In genomic region chr9:88007291-88007650, GRCh38 we compare ENCODE assay signal across 11 cellular contexts. TPM values are rescaled to one million over a fixed set of nuclear protein-coding genes. Genes with fewer than 3 reads are reported as not detected.
A peak's percentile ranks its signal among the peaks of the same experiment; 100 is the strongest.
DNase-seq lines count a peak whose midpoint lies in the region; ATAC-seq, FAIRE-seq and TF ChIP-seq lines count a peak whose summit lies in the region.
"Had no signal": no experiment of that assay in that cellular context is flagged by ENCODE, and none has a peak within 500 bp of the region (broad histone marks: within the 10 kb centered on the region; RNA-seq: fewer than 3 reads in every experiment).

No MANE protein-coding gene starts in this region.

- H3K4me3 ChIP-seq in mucosa of descending colon = no peak overlapping the region
- H3K4me3 ChIP-seq: BLaER1 treated with 17β-estradiol and CSF1 and Interleukin-3, amounts not matched to agents 10 nM and 100 nM; gastrocnemius medialis had no signal

- H3K27me3 Mint-ChIP-seq in activated naive CD8-positive, alpha-beta T cell treated with anti-CD3 and anti-CD28 coated beads for 36 hours = peaks cover 18% of the 10 kb centered on the region
- H3K27me3 Mint-ChIP-seq in progenitor cell of endocrine pancreas = peaks cover 3% of the 10 kb centered on the region

- ATAC-seq in mucosa of descending colon = no peak
- ATAC-seq: gastrocnemius medialis, HepG2 had no signal

- peaks cover 5% of the 10 kb centered on the region for H3K4me1 Mint-ChIP-seq in activated naive CD8-positive, alpha-beta T cell treated with anti-CD3 and anti-CD28 coated beads for 36 hours
- H3K4me1 Mint-ChIP-seq in progenitor cell of endocrine pancreas (ENCODE audit: low read depth) = peaks cover 8% of the 10 kb centered on the region

- peak; percentile 12 for DNase-seq in ELF-1 (ENCODE audit: low read depth, low spot score)
- peak; percentile 5 for DNase-seq in T-helper 9 cell
- peak; percentile 47 for DNase-seq in activated naive CD8-positive, alpha-beta T cell treated with anti-CD3 and anti-CD28 coated beads for 36 hours
- peak; percentile 72 for DNase-seq in stimulated activated CD4-positive, alpha-beta T cell treated with anti-CD3 and anti-CD28 coated beads, Interleukin-1b, Interleukin-23, amount 100 ng/mL, for 48 hours
- no peak for DNase-seq in mucosa of descending colon
- DNase-seq in progenitor cell of endocrine pancreas (ENCODE audit: low spot score, unreplicated experiment) = no peak
- no peak for DNase-seq in D721Med (ENCODE audit: insufficient read length, low spot score)
- DNase-seq in dermis blood vessel endothelial cell = no peak
- DNase-seq: gastrocnemius medialis had no signal

- H3K27ac Mint-ChIP-seq in activated naive CD8-positive, alpha-beta T cell treated with anti-CD3 and anti-CD28 coated beads for 36 hours = no peak overlapping the region
- H3K27ac Mint-ChIP-seq in progenitor cell of endocrine pancreas = no peak overlapping the region

- no peaks in the 10 kb centered on the region for H3K9me3 ChIP-seq in mucosa of descending colon
- H3K9me3 ChIP-seq: gastrocnemius medialis had no signal

- no peaks in the 10 kb centered on the region for H3K36me3 ChIP-seq in mucosa of descending colon (ENCODE audit: low read depth)
- H3K36me3 ChIP-seq: BLaER1 treated with 17β-estradiol and CSF1 and Interleukin-3, amounts not matched to agents 10 nM and 100 nM; gastrocnemius medialis had no signal

- no peak for TF ChIP-seq CTCF in mucosa of descending colon (IDR thresholded peaks at IDR 0.05)
- no peak for TF ChIP-seq CTCF in progenitor cell of endocrine pancreas (IDR thresholded peaks at IDR 0.05; ENCODE audit: unreplicated experiment)
- no peak for TF ChIP-seq CTCF in D721Med (IDR thresholded peaks at IDR 0.05; ENCODE audit: insufficient read depth, missing control alignments)

- H3K36me3 Mint-ChIP-seq in activated naive CD8-positive, alpha-beta T cell treated with anti-CD3 and anti-CD28 coated beads for 36 hours = no peaks in the 10 kb centered on the region
- peaks cover 3% of the 10 kb centered on the region for H3K36me3 Mint-ChIP-seq in progenitor cell of endocrine pancreas (ENCODE audit: insufficient read depth)

- H3K9me3 Mint-ChIP-seq in activated naive CD8-positive, alpha-beta T cell treated with anti-CD3 and anti-CD28 coated beads for 36 hours = peaks cover 2% of the 10 kb centered on the region
- peaks cover 3% of the 10 kb centered on the region for H3K9me3 Mint-ChIP-seq in progenitor cell of endocrine pancreas (ENCODE audit: low read depth)

- no peak for FAIRE-seq in D721Med (lab: Jason Lieb, UNC)
- FAIRE-seq: HepG2 had no signal

- H3K4me1 ChIP-seq in mucosa of descending colon (ENCODE audit: low read depth) = no peaks in the 10 kb centered on the region
- H3K4me1 ChIP-seq: gastrocnemius medialis had no signal

- intact Hi-C loops in mucosa of descending colon (cut with DNase I, micrococcal nuclease) = no loop called here

- no peak overlapping the region for H3K4me3 Mint-ChIP-seq in activated naive CD8-positive, alpha-beta T cell treated with anti-CD3 and anti-CD28 coated beads for 36 hours
- H3K4me3 Mint-ChIP-seq in progenitor cell of endocrine pancreas (ENCODE audit: low read depth) = no peak overlapping the region

RNA-seq across cellular contexts. Expression of gene CDK20, which starts 32.9 kb away (rescaled TPM):
- total RNA-seq in activated naive CD8-positive, alpha-beta T cell treated with anti-CD3 and anti-CD28 coated beads for 36 hours = 1 to 10 TPM; 3.4 to 3.5 TPM
- 10 to 100 TPM in 2 of 3 donors, 1 to 10 TPM in 1; 6.8 to 15.0 (median 14.2) TPM for total RNA-seq in mucosa of descending colon
- 23.9 and 25.2 TPM in 2 replicates for total RNA-seq in progenitor cell of endocrine pancreas
- 0.85 and 0.98 TPM in 2 replicates for total RNA-seq in dermis blood vessel endothelial cell
- total RNA-seq: HepG2 had no signal

Comparison
In these comparisons a context has a peak if more than half of its experiments do, and no peak if none do; other contexts are left out.
1. DNase-seq: peak in ELF-1 (single experiment), T-helper 9 cell (single experiment), activated naive CD8-positive, alpha-beta T cell treated with anti-CD3 and anti-CD28 coated beads for 36 hours (single experiment) and stimulated activated CD4-positive, alpha-beta T cell treated with anti-CD3 and anti-CD28 coated beads, Interleukin-1b, Interleukin-23, amount 100 ng/mL, for 48 hours (single experiment); none in mucosa of descending colon (0 of 3), progenitor cell of endocrine pancreas (single experiment), D721Med (single experiment) and dermis blood vessel endothelial cell (single experiment).